In genomic region chr5:80722916-80723315, GRCh38 we compare ENCODE assay signal across 31 cellular contexts.
DNase-seq lines count a peak whose midpoint lies in the region; ATAC-seq, FAIRE-seq and TF ChIP-seq lines count a peak whose summit lies in the region.
"Had no signal": no experiment of that assay in that cellular context is flagged by ENCODE, and none has a peak within 500 bp of the region (broad histone marks: within the 10 kb centered on the region; RNA-seq: fewer than 3 reads in every experiment).

No MANE protein-coding gene starts in this region.

- TF ChIP-seq RAD21 in K562 (CRISPR knock-in tag; conservative IDR thresholded peaks at IDR 0.05 in 1 of 2, IDR thresholded peaks at IDR 0.05 in 1 of 2), result no peak

- H3K4me3 ChIP-seq in HEK293 (ENCODE audit: low read depth, low read length), result no peak overlapping the region
- H3K4me3 ChIP-seq in K562, result no peak overlapping the region
- H3K4me3 ChIP-seq: A549; BLaER1; BLaER1 treated with 17β-estradiol and CSF1 and Interleukin-3, amounts not matched to agents 10 nM and 100 nM had no signal

- H3K4me1 ChIP-seq in HEK293 (ENCODE audit: control insufficient read depth, insufficient read depth, low read length) (no peaks in the 10 kb centered on the region), K562 (replicated peaks in 1 of 2; ENCODE audit: control insufficient read depth in 2 of 2, insufficient read depth in 2 of 2, low read length in 2 of 2) (no peaks in the 10 kb centered on the region)
- H3K4me1 ChIP-seq: A549; BE2C; BLaER1; BLaER1 treated with 17β-estradiol and CSF1 and Interleukin-3, amounts not matched to agents 10 nM and 100 nM; Caco-2 had no signal

- no peak for TF ChIP-seq POLR2A in K562 (conservative IDR thresholded peaks at IDR 0.05)

- peaks cover 7 to 31% of the 10 kb centered on the region in 2 experiments for H3K36me3 ChIP-seq in HEK293 (ENCODE audit: control insufficient read depth in 2 of 2, insufficient read depth in 1 of 2, low read length in 2 of 2)
- H3K36me3 ChIP-seq in K562 (ENCODE audit: control insufficient read depth, insufficient read depth, low read length), result peaks cover 22% of the 10 kb centered on the region; the same call in 2 of the 3 replicates

- FAIRE-seq in K562 (lab: Jason Lieb, UNC), result no peak
- FAIRE-seq: A204.1, A549, D721Med had no signal

- H3K9me1 ChIP-seq in K562 (ENCODE audit: control insufficient read depth, insufficient read depth, low read length), result no peaks in the 10 kb centered on the region

- CTCF ChIA-PET in HEK293 (lab: Yijun Ruan, JAX) (interaction anchor here (0.7 kb wide), 1 partner anchor 756 kb away, joined by 3 read pairs; no protein-coding TSS in a partner anchor), K562 (lab: Yijun Ruan, JAX; ENCODE audit: low intra/inter-chr PET ratio) (no interaction called here)

- no peak for ATAC-seq in K562
- ATAC-seq: A549; CD8-positive, alpha-beta T cell had no signal

- no peaks in the 10 kb centered on the region for H3K27me3 ChIP-seq in K562 (ENCODE audit: control insufficient read depth in 2 of 2, insufficient read depth in 2 of 2, low read length in 2 of 2)
- H3K27me3 ChIP-seq: BE2C; BLaER1; BLaER1 treated with 17β-estradiol and CSF1 and Interleukin-3, amounts not matched to agents 10 nM and 100 nM had no signal

- TF ChIP-seq CTCF in HEK293 (tag by site-specific recombination; IDR thresholded peaks at IDR 0.05) (no peak), K562 (IDR thresholded peaks at IDR 0.05 in 2 of 3, conservative IDR thresholded peaks at IDR 0.05 in 1 of 3; ENCODE audit: insufficient read depth in 2 of 3, low read depth in 1 of 3, low read length in 3 of 3) (no peak)

- intact Hi-C loops in K562 (cut with micrococcal nuclease), result no loop called here

- no TSS peak for BruUV-seq in K562 (replicated peaks; lab: Mats Ljungman, UMichigan)

- TF ChIP-seq EP300 in K562 (IDR thresholded peaks at IDR 0.05; ENCODE audit: low read length), result no peak

- H3K9ac ChIP-seq in K562 (ENCODE audit: insufficient read depth in 1 of 2, low read depth in 2 of 2, low read length in 2 of 2), result no peak overlapping the region
- H3K9ac ChIP-seq: BLaER1; BLaER1 treated with 17β-estradiol and CSF1 and Interleukin-3, amounts not matched to agents 10 nM and 100 nM had no signal

- in situ Hi-C loops in K562 (cut with MboI), result no loop called here

- DNase-seq in K562 (ENCODE audit: extremely low read depth in 1 of 4, low spot score in 3 of 4), result no peak
- no peak for DNase-seq in globus pallidus (ENCODE audit: low spot score)
- no peak for DNase-seq in GM19238 (ENCODE audit: insufficient read length, low spot score)
- DNase-seq: 8988T; ACHN; AML-193; BE2C; C1 segment of cervical spinal cord; Caco-2; Calu3; CD4-positive, alpha-beta memory T cell; CD4-positive, alpha-beta T cell; CD4-positive, CD25-positive, alpha-beta regulatory T cell; CD8-positive, alpha-beta memory T cell; CD8-positive, alpha-beta T cell; COR-L47; DMS 273 treated with DMSO at 0.1 percent for 48 hours; DMS153; DMS53; DMS79; DMS79 treated with DMSO at 0.1 percent for 48 hours; DND-41; EL had no signal

- H3K4me2 ChIP-seq in K562 (ENCODE audit: insufficient read depth, low read length), result no peak overlapping the region
- H3K4me2 ChIP-seq: A549; BLaER1; BLaER1 treated with 17β-estradiol and CSF1 and Interleukin-3, amounts not matched to agents 10 nM and 100 nM had no signal

- POLR2A ChIA-PET in HEK293 (lab: Yijun Ruan, JAX), result no interaction called here
- POLR2A ChIA-PET in K562 (lab: Yijun Ruan, JAX), result no interaction called here

- 98% methylated on average over 5 of the region's 7 CpGs for WGBS in K562 (ENCODE audit: insufficient coverage, low coverage, missing lambda C conversion rate)

- no peaks in the 10 kb centered on the region for H4K20me1 ChIP-seq in K562 (replicated peaks; ENCODE audit: control insufficient read depth, insufficient read depth, low read length)
- H4K20me1 ChIP-seq: BLaER1; BLaER1 treated with 17β-estradiol and CSF1 and Interleukin-3, amounts not matched to agents 10 nM and 100 nM had no signal

- H2AFZ ChIP-seq in K562 (ENCODE audit: low read depth, low read length), result no peak overlapping the region

- no peaks in the 10 kb centered on the region for H3K79me2 ChIP-seq in K562 (ENCODE audit: control insufficient read depth, insufficient read depth, low read length)

- H3K27ac ChIP-seq in HEK293 (ENCODE audit: extremely low read depth, low read depth, low read length) (no peak overlapping the region), K562 (ENCODE audit: extremely low read depth, low read depth, low read length) (no peak overlapping the region)
- H3K27ac ChIP-seq: 22Rv1; A549; BLaER1; BLaER1 treated with 17β-estradiol and CSF1 and Interleukin-3, amounts not matched to agents 10 nM and 100 nM; C4-2B had no signal

- no peaks in the 10 kb centered on the region for H3K9me3 ChIP-seq in HEK293 (ENCODE audit: control insufficient read depth, insufficient read depth, low read depth, low read length)
- no peaks in the 10 kb centered on the region for H3K9me3 ChIP-seq in K562 (replicated peaks; ENCODE audit: control insufficient read depth, insufficient read depth, low read depth, low read length)
- H3K9me3 ChIP-seq: BE2C had no signal

TF ChIP-seq in HEK293, 187 proteins besides CTCF, POLR2A, EP300 and RAD21 (continues in another document):
- no peak for TF ChIP-seq ZNF138 (tag by site-specific recombination; IDR thresholded peaks at IDR 0.05; ENCODE audit: borderline replicate concordance)
- TF ChIP-seq ZNF560 (tag by site-specific recombination; IDR thresholded peaks at IDR 0.05; ENCODE audit: borderline replicate concordance), result peak; percentile 72; the same call in 1 of the 2 replicates
- no peak for TF ChIP-seq KLF7 (tag by site-specific recombination; IDR thresholded peaks at IDR 0.05; ENCODE audit: borderline replicate concordance)
- TF ChIP-seq ZNF555 (tag by site-specific recombination; conservative IDR thresholded peaks at IDR 0.05), result peak; percentile 84
- peak; percentile 50 for TF ChIP-seq ZNF629 (tag by site-specific recombination; IDR thresholded peaks at IDR 0.05)
- TF ChIP-seq ZNF211 (tag by site-specific recombination; IDR thresholded peaks at IDR 0.05; ENCODE audit: low read depth), result no peak
- TF ChIP-seq, protein P1, sequence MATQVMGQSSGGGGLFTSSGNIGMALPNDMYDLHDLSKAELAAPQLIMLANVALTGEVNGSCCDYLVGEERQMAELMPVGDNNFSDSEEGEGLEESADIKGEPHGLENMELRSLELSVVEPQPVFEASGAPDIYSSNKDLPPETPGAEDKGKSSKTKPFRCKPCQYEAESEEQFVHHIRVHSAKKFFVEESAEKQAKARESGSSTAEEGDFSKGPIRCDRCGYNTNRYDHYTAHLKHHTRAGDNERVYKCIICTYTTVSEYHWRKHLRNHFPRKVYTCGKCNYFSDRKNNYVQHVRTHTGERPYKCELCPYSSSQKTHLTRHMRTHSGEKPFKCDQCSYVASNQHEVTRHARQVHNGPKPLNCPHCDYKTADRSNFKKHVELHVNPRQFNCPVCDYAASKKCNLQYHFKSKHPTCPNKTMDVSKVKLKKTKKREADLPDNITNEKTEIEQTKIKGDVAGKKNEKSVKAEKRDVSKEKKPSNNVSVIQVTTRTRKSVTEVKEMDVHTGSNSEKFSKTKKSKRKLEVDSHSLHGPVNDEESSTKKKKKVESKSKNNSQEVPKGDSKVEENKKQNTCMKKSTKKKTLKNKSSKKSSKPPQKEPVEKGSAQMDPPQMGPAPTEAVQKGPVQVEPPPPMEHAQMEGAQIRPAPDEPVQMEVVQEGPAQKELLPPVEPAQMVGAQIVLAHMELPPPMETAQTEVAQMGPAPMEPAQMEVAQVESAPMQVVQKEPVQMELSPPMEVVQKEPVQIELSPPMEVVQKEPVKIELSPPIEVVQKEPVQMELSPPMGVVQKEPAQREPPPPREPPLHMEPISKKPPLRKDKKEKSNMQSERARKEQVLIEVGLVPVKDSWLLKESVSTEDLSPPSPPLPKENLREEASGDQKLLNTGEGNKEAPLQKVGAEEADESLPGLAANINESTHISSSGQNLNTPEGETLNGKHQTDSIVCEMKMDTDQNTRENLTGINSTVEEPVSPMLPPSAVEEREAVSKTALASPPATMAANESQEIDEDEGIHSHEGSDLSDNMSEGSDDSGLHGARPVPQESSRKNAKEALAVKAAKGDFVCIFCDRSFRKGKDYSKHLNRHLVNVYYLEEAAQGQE (tag by site-specific recombination; IDR thresholded peaks at IDR 0.05), result peak; percentile 78

TF ChIP-seq in K562, 482 proteins besides CTCF, POLR2A, EP300 and RAD21:
- no peak for TF ChIP-seq ZNF785 (CRISPR knock-in tag; IDR thresholded peaks at IDR 0.05)
- TF ChIP-seq ZC3H11A (IDR thresholded peaks at IDR 0.05; ENCODE audit: low read depth, low read length), result peak; percentile 80; the same call in 1 of the 2 replicates
